In the genomic region with DNA sequence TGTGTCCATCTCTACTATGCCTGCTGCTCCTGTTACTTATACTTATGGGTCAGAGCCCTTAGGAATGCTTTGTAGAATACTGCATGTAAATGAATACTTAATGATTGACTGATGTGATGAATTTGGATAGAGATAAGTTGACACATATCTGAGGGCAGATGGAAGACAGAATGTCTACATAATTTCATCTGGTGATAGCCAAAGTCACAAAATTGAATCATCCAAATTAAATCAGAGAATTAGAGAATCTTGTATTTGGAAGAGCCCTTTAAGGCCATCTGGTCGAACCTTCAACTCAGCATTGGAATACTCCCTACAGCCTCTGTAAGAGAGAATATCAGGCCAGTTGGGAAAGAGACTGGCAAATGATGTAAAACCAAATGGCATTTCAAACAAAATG, we compare ENCODE assay signal across 5 cellular contexts.
"Had no signal": no experiment of that assay in that cellular context is flagged by ENCODE, and none has a peak within 500 bp of the region (broad histone marks: within the 10 kb centered on the region; RNA-seq: fewer than 3 reads in every experiment).

No MANE protein-coding gene starts in this region.

- H3K4me3 ChIP-seq: K562 had no signal

- DNase-seq: IMR-90, KBM-7 had no signal

- ATAC-seq: HepG2, K562 had no signal

- H3K27ac ChIP-seq: HL-60 had no signal
